Comparison of ENCODE assay signal across 1 cellular context in the genomic region with DNA sequence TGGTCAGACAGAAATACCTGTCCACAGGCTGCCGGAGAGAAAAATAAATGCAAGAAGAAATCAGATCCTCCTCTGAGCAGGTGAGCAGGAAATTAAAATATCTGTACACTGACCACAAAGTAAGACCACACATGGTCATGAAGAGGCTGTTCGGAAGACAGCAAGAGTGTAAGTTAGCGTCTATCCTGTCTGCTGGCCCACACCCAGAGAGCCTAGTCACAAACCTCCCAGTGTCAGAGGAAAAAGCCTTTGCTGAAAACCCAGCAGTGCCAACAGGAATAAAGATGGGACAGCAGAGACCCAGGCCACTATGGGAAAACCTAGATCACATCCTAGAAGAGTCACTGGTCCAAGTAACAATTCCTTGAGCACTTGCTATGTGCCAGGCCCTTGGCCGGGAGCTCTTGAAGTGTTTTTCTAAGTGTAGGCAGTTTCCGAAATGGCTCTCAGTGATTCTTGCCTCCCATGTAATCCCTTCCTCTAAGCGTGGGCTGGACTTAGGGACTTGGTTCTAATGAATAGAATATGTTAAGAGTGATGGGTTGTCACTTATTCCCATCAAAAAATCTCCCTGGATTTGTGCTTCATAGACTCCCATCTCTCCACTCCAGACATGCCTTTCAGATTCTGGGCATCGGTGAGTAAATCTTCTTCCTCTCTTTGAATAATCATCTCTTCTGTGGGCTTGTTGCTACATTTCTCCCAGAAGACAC.
TF ChIP-seq lines count a peak whose summit lies in the region.

No MANE protein-coding gene starts in this region.

TF ChIP-seq in GM23338, 12 proteins besides CTCF, POLR2A, EP300 and RAD21 (continued from another document):
- TF ChIP-seq, protein P1, sequence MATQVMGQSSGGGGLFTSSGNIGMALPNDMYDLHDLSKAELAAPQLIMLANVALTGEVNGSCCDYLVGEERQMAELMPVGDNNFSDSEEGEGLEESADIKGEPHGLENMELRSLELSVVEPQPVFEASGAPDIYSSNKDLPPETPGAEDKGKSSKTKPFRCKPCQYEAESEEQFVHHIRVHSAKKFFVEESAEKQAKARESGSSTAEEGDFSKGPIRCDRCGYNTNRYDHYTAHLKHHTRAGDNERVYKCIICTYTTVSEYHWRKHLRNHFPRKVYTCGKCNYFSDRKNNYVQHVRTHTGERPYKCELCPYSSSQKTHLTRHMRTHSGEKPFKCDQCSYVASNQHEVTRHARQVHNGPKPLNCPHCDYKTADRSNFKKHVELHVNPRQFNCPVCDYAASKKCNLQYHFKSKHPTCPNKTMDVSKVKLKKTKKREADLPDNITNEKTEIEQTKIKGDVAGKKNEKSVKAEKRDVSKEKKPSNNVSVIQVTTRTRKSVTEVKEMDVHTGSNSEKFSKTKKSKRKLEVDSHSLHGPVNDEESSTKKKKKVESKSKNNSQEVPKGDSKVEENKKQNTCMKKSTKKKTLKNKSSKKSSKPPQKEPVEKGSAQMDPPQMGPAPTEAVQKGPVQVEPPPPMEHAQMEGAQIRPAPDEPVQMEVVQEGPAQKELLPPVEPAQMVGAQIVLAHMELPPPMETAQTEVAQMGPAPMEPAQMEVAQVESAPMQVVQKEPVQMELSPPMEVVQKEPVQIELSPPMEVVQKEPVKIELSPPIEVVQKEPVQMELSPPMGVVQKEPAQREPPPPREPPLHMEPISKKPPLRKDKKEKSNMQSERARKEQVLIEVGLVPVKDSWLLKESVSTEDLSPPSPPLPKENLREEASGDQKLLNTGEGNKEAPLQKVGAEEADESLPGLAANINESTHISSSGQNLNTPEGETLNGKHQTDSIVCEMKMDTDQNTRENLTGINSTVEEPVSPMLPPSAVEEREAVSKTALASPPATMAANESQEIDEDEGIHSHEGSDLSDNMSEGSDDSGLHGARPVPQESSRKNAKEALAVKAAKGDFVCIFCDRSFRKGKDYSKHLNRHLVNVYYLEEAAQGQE (IDR thresholded peaks at IDR 0.05; ENCODE audit: unreplicated experiment): no peak
- TF ChIP-seq EZH2 (IDR thresholded peaks at IDR 0.05; ENCODE audit: low read depth, unreplicated experiment): no peak
- no peak for TF ChIP-seq EZH2phosphoT487 (IDR thresholded peaks at IDR 0.05; ENCODE audit: unreplicated experiment)
- no peak for TF ChIP-seq ZNF114 (CRISPR knock-in tag; IDR thresholded peaks at IDR 0.05)
